Comparison of ENCODE assay signal across 15 cellular contexts in the genomic region with DNA sequence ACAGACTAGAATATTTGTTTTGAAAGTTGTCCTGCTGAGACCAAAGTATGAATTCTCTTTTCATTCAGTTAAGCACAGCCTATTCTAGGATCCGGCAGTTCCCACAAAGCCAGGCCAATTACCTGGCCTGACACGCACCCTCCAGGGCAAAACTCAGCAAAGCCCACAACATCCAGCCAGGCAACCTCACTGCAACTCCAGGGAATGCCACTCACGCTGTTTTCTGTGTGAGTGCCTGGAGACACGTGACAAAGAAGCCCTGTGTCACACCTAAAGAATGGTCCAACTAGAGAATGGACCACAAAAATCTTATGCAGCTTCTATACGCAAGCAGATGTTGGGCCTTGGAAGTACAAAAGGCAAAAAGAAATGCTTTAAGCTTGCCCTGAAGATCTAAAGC. TPM values are rescaled to one million over a fixed set of nuclear protein-coding genes. Genes with fewer than 3 reads are reported as not detected.
DNase-seq lines count a peak whose midpoint lies in the region; ATAC-seq and TF ChIP-seq lines count a peak whose summit lies in the region.
"Had no signal": no experiment of that assay in that cellular context is flagged by ENCODE, and none has a peak within 500 bp of the region (broad histone marks: within the 10 kb centered on the region; RNA-seq: fewer than 3 reads in every experiment).

No MANE protein-coding gene starts in this region.

- no peaks in the 10 kb centered on the region for H3K27me3 ChIP-seq in HL-60 (ENCODE audit: insufficient read depth, poor library complexity, severe bottlenecking)
- no peaks in the 10 kb centered on the region for H3K27me3 ChIP-seq in upper lobe of right lung
- no peaks in the 10 kb centered on the region for H3K27me3 ChIP-seq in right lobe of liver

- intact Hi-C loops in upper lobe of right lung (cut with DNase I) = no loop called here
- intact Hi-C loops in right lobe of liver (cut with DNase I) = no loop called here

- H3K4me1 ChIP-seq in upper lobe of right lung = peaks cover 6% of the 10 kb centered on the region
- H3K4me1 ChIP-seq in right lobe of liver = peaks cover 0 to 9% (median 2%) of the 10 kb centered on the region in 4 donors

- no peak overlapping the region for H3K4me3 ChIP-seq in HL-60 (replicated peaks; ENCODE audit: insufficient read depth, low read length)
- no peak overlapping the region for H3K4me3 ChIP-seq in upper lobe of right lung
- no peak overlapping the region for H3K4me3 ChIP-seq in right lobe of liver

- TF ChIP-seq CTCF in HL-60 (IDR thresholded peaks at IDR 0.05; ENCODE audit: insufficient read depth, low read length) (no peak), upper lobe of right lung (IDR thresholded peaks at IDR 0.05) (no peak), right lobe of liver (IDR thresholded peaks at IDR 0.05) (no peak)

- H3K9me3 ChIP-seq in upper lobe of right lung = no peaks in the 10 kb centered on the region
- no peaks in the 10 kb centered on the region for H3K9me3 ChIP-seq in right lobe of liver

- H3K36me3 ChIP-seq in upper lobe of right lung = no peaks in the 10 kb centered on the region
- H3K36me3 ChIP-seq in right lobe of liver = no peaks in the 10 kb centered on the region

- TF ChIP-seq POLR2A in right lobe of liver (IDR thresholded peaks at IDR 0.05) = no peak

- 85% methylated on average over 4 of the region's 5 CpGs for WGBS in right lobe of liver (ENCODE audit: insufficient coverage, low coverage, low lambda C conversion rate, missing lambda C conversion rate)

- ATAC-seq in upper lobe of right lung (no peak), GM21717 (IDR thresholded peaks at IDR 0.05; ENCODE audit: unreplicated experiment) (no peak), right lobe of liver (no peak)

- H3K27ac ChIP-seq in HL-60 (replicated peaks) (peak overlapping the region; percentile 29), upper lobe of right lung (no peak overlapping the region), right lobe of liver (no peak overlapping the region)

- DNase-seq in AG20443 (ENCODE audit: low spot score) = peak; percentile 56
- DNase-seq in HL-60 (ENCODE audit: low read depth in 1 of 2, low spot score in 1 of 2) = no peak
- peak; percentile 91 for DNase-seq in astrocyte of the hippocampus (ENCODE audit: low read depth, low spot score)
- DNase-seq in myocyte (ENCODE audit: low read depth) = peak; percentile 38
- no peak for DNase-seq in NCI-H187 treated with DMSO at 0.1 percent for 48 hours (lab: John Stamatoyannopoulos, UW)
- no peak for DNase-seq in upper lobe of right lung
- no peak for DNase-seq in right lobe of liver
- DNase-seq: activated effector memory CD4-positive, alpha-beta T cell treated with anti-CD3 and anti-CD28 coated beads, Interleukin-2, amount 50 U/mL, for 16 hours; GOT3; mesendoderm; NCI-H1105; NCI-H526; T1000 had no signal

RNA-seq across cellular contexts. Expression of gene RETREG1, which starts 20.3 kb away (rescaled TPM):
- total RNA-seq in myocyte (11.3 and 17.3 TPM in 2 replicates), upper lobe of right lung (22.8 TPM), right lobe of liver (10 to 100 TPM; 17.2 to 70.8 (median 30.2) TPM)
- polyA plus RNA-seq in myocyte (2012) = 8.1 TPM
- total RNA-seq: G401 had no signal

Comparison
In these comparisons a context has a peak if more than half of its experiments do, and no peak if none do; other contexts are left out.
1. DNase-seq: peak in AG20443 (single experiment), astrocyte of the hippocampus (single experiment) and myocyte (single experiment); none in HL-60 (0 of 2), NCI-H187 treated with DMSO at 0.1 percent for 48 hours (single experiment), upper lobe of right lung (single experiment) and right lobe of liver (0 of 3).